8 cellular contexts compared by ENCODE assay signal in genomic region chr7:72827839-72828591, GRCh38. TPM values are rescaled to one million over a fixed set of nuclear protein-coding genes. Genes with fewer than 3 reads are reported as not detected.
A peak's percentile ranks its signal among the peaks of the same experiment; 100 is the strongest.
DNase-seq lines count a peak whose midpoint lies in the region; ATAC-seq and TF ChIP-seq lines count a peak whose summit lies in the region.
"Not testable (repeated sequence)": the region's sequence is repeated elsewhere in the genome, so short reads cannot be mapped to it uniquely, and the experiment has no call there.

Gene TYW1B, minus strand, starts transcription at chr7:72828200. Its CDS starts 125 bp downstream, at chr7:72828075.

- peak within 1 kb of the TSS; percentile 90 to 100 (median 98) for H3K4me3 Mint-ChIP-seq in IgD-negative memory B cell

- not testable (repeated sequence) for H3K36me3 Mint-ChIP-seq in IgD-negative memory B cell

- peaks cover 11 to 21% (median 17%) of the 10 kb centered on the region in 3 donors for H3K4me1 Mint-ChIP-seq in IgD-negative memory B cell

- DNase-seq in DMS153 (lab: John Stamatoyannopoulos, UW) (peak; percentile 97), OCI-M1 (lab: John Stamatoyannopoulos, UW) (peak; percentile 100), activated T-cell treated with anti-CD3 and anti-CD28 coated beads for 48 hours (ENCODE audit: low read depth) (peak; percentile 95), epithelial cell of esophagus (ENCODE audit: low read depth) (peak; percentile 97), middle frontal gyrus (ENCODE audit: extremely low spot score, low spot score) (peak; percentile 95)
- peak; percentile 93 to 96 for DNase-seq in stimulated activated CD8-positive, alpha-beta memory T cell treated with anti-CD3 and anti-CD28 coated beads, Interleukin-2, amount 100 ng/mL, for 1 hour (ENCODE audit: low read depth in 2 of 2)

- peak; percentile 85 for ATAC-seq in GM21576 (IDR thresholded peaks at IDR 0.05; ENCODE audit: unreplicated experiment)

- not testable (repeated sequence) for H3K27me3 Mint-ChIP-seq in IgD-negative memory B cell

- peak within 1 kb of the TSS; percentile 57 to 97 (median 90) for H3K27ac Mint-ChIP-seq in IgD-negative memory B cell

- H3K9me3 Mint-ChIP-seq in IgD-negative memory B cell = not testable (repeated sequence)

- TF ChIP-seq CTCF in epithelial cell of esophagus (IDR thresholded peaks at IDR 0.05; ENCODE audit: insufficient read depth, low read depth, low read length, missing control alignments) = not testable (repeated sequence)

- H3K4me3 ChIP-seq in epithelial cell of esophagus (ENCODE audit: low read length) = peak within 1 kb of the TSS; percentile 70

RNA-seq across cellular contexts. Expression of gene TYW1B, which starts in this region (rescaled TPM):
- polyA plus RNA-seq in IgD-negative memory B cell = 3.6 TPM

Comparison
In these comparisons a context has a peak if more than half of its experiments do, and no peak if none do; other contexts are left out.
1. Peak in every context shown above with its lines: DNase-seq, ATAC-seq and H3K4me3 ChIP-seq.